Comparison of ENCODE assay signal across 9 cellular contexts in genomic region chr9:25017779-25018178, GRCh38.
"Had no signal": no experiment of that assay in that cellular context is flagged by ENCODE, and none has a peak within 500 bp of the region (broad histone marks: within the 10 kb centered on the region; RNA-seq: fewer than 3 reads in every experiment).

No MANE protein-coding gene starts in this region.

- ATAC-seq: HepG2, K562 had no signal

- H3K4me2 ChIP-seq: KMS-11 had no signal

- H3K27ac ChIP-seq: HL-60, KMS-11 had no signal

- DNase-seq: IMR-90, Karpas-422, KBM-7, KG1 had no signal

- H3K9ac ChIP-seq: KMS-11 had no signal

- FAIRE-seq: HepG2, HTR-8/SVneo, K562 had no signal

- H3K4me3 ChIP-seq: K562 had no signal
